8 cellular contexts compared by ENCODE assay signal in the genomic region with DNA sequence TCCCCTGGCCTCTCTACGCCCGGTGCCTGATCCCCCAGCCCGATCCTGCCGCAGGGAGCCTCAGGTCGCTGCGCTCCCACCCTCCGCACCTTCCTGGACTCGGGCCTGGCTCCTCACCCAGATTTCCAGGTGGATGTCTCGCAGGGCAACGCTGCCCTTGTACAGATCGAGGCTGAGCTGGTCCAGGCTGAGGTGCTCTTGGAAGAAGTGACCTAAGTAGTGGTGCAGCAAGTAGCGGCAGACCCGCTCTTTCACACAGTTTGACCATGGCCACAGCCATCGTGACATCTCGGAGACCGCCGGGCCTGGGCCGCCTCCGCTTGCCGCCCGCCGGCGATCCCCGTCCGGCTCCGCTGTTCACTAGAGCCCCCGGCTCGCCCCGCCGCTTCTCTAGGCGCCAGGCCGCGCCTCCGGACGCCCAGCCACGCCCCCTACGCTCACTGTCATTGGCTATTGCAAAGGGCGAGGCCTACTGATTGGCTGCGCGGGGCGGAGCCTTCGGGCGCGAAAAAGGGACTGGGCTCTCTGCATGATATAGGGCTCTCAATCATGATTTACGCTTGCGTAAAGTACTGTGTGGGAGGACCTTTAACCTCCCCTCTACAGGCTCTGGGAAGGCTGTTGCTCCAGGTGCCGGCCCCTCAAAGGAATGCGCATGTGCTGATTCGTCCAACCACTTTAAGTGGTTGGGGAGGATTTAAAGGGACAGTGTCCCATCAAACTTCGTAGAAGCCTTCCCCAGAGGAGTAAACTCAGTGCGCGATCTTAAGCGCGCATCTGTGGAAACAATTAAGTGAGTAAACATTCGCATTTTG. TPM values are rescaled to one million over a fixed set of nuclear protein-coding genes. Genes with fewer than 3 reads are reported as not detected.
A peak's percentile ranks its signal among the peaks of the same experiment; 100 is the strongest.
DNase-seq lines count a peak whose midpoint lies in the region; ATAC-seq, FAIRE-seq and TF ChIP-seq lines count a peak whose summit lies in the region.

Gene ATG2A, minus strand, starts transcription at position 362 of the 815 bp plus-strand sequence. Its CDS starts 74 bp downstream, at position 288.

- H3K9me3 ChIP-seq in body of pancreas = no peaks in the 10 kb centered on the region

- FAIRE-seq in TTC549 (lab: Jason Lieb, UNC) = peak; percentile 97

- peak; percentile 78 to 92 (median 92) for TF ChIP-seq POLR2A in body of pancreas (IDR thresholded peaks at IDR 0.05)

- H3K27me3 ChIP-seq in body of pancreas = no peaks in the 10 kb centered on the region

- peak within 1 kb of the TSS; percentile 65 for H3K27ac ChIP-seq in 22Rv1
- peak within 1 kb of the TSS; percentile 39 to 82 (median 76) for H3K27ac ChIP-seq in body of pancreas

- TF ChIP-seq CTCF in 22Rv1 (IDR thresholded peaks at IDR 0.05) (no peak), body of pancreas (IDR thresholded peaks at IDR 0.05) (no peak)

- H3K36me3 ChIP-seq in body of pancreas (replicated peaks in 1 of 2; ENCODE audit: insufficient read depth in 1 of 2, low read depth in 2 of 2) = no peaks in the 10 kb centered on the region

- peak; percentile 95 for ATAC-seq in GM18520 (IDR thresholded peaks at IDR 0.05; ENCODE audit: unreplicated experiment)
- ATAC-seq in HG03064 (IDR thresholded peaks at IDR 0.05; ENCODE audit: low read depth, unreplicated experiment) = peak; percentile 91
- ATAC-seq in body of pancreas = peak; percentile 98
- ATAC-seq in sciatic nerve = peak; percentile 98

- H3K4me3 ChIP-seq in body of pancreas = peak within 1 kb of the TSS; percentile 44 to 74

- DNase-seq in NCI-H2107 treated with DMSO at 0.1 percent for 48 hours (lab: John Stamatoyannopoulos, UW; ENCODE audit: unreplicated experiment) (peak; percentile 99), body of pancreas (peak; percentile 99 to 100 (median 100)), iPS DF 19.7 (ENCODE audit: low read depth, low spot score) (peak; percentile 99), sciatic nerve (ENCODE audit: low spot score) (peak; percentile 99)

- WGBS in body of pancreas, 2 donors = 0 to 1% methylated on average over 12 to 55 of the region's 55 CpGs

- H3K4me1 ChIP-seq in body of pancreas = peaks cover 30% of the 10 kb centered on the region

- intact Hi-C loops in body of pancreas (cut with DNase I) = no loop called here
- intact Hi-C loops in sciatic nerve (cut with DNase I) = loop anchor here (10.0 kb wide), 1 partner anchor 98 kb away; the partner anchor contains the start of gene ARL2

RNA-seq across cellular contexts. Expression of gene ATG2A, which starts in this region (rescaled TPM):
- total RNA-seq in body of pancreas (10 to 100 TPM; 16.3 to 34.3 TPM), sciatic nerve (28.0 TPM)

Comparison
In these comparisons a context has a peak if more than half of its experiments do, and no peak if none do; other contexts are left out.
1. Peak in every context shown above with its lines: DNase-seq, ATAC-seq, H3K4me3 ChIP-seq and H3K27ac ChIP-seq.